10 cellular contexts compared by ENCODE assay signal in the genomic region with DNA sequence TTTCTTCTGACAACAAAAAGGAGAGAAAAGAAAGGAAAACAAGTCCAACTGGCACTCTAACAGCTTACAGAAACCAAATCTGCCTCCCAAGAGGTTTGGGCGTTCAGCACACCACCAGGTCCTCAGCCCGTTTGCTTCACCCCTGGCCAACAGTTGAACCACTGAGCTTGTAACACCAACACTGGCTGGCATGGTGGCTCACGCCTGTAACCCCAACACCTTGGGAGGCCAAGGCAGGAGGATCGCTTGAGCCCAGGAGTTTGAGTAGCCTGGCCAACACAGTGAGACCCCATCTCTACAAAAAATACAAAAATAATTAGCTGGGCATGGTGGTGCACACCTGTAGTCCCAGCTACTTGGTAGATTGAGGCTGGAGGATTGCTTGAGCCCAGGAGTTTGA. TPM values are rescaled to one million over a fixed set of nuclear protein-coding genes. Genes with fewer than 3 reads are reported as not detected.
A peak's percentile ranks its signal among the peaks of the same experiment; 100 is the strongest.
DNase-seq lines count a peak whose midpoint lies in the region; ATAC-seq and TF ChIP-seq lines count a peak whose summit lies in the region.
"Had no signal": no experiment of that assay in that cellular context is flagged by ENCODE, and none has a peak within 500 bp of the region (broad histone marks: within the 10 kb centered on the region; RNA-seq: fewer than 3 reads in every experiment).

No MANE protein-coding gene starts in this region.

- H3K27me3 Mint-ChIP-seq in effector memory CD8-positive, alpha-beta T cell, result no peaks in the 10 kb centered on the region

- H2AFZ ChIP-seq in OCI-LY7 (ENCODE audit: low read length), result no peak overlapping the region

- no peak for TF ChIP-seq CTCF in OCI-LY7 (conservative IDR thresholded peaks at IDR 0.05; ENCODE audit: low read length)

- ATAC-seq in effector memory CD8-positive, alpha-beta T cell (replicated peaks), result no peak
- ATAC-seq in GM19452 (IDR thresholded peaks at IDR 0.05; ENCODE audit: unreplicated experiment), result no peak
- ATAC-seq: HCT116 had no signal

- CTCF ChIA-PET in OCI-LY7 (lab: Charles Lee; ENCODE audit: unreplicated experiment), result interaction anchor here (0.7 to 1.9 kb wide), 8 partner anchors 13 to 155 kb away, joined by 3 to 9 read pairs (median 4); no protein-coding TSS in a partner anchor

- H3K9me2 ChIP-seq in OCI-LY7 (ENCODE audit: insufficient read depth, low read length), result no peaks in the 10 kb centered on the region

- BruUV-seq in OCI-LY7 (replicated peaks; lab: Mats Ljungman, UMichigan), result no TSS peak

- no peaks in the 10 kb centered on the region for H3K9me3 Mint-ChIP-seq in effector memory CD8-positive, alpha-beta T cell

- peaks cover 78 to 95% of the 10 kb centered on the region in 2 donors for H3K4me1 Mint-ChIP-seq in effector memory CD8-positive, alpha-beta T cell (ENCODE audit: low read depth in 2 of 2)

- peaks cover 68% of the 10 kb centered on the region for H3K36me3 Mint-ChIP-seq in effector memory CD8-positive, alpha-beta T cell (ENCODE audit: insufficient read depth)

- H3K27ac ChIP-seq in OCI-LY7 (ENCODE audit: low read depth, low read length, poor library complexity, severe bottlenecking) (peak overlapping the region; percentile 89), skin epidermis (peak overlapping the region in 12 of 21 experiments; percentile 1 to 79 (median 50))
- H3K27ac ChIP-seq: ascending aorta had no signal

- POLR2A ChIA-PET in OCI-LY7 (lab: Charles Lee), result interaction anchor here (0.8 to 8.3 kb wide), 16 partner anchors 8 to 117 kb away, joined by 3 to 106 read pairs (median 5); no protein-coding TSS in a partner anchor

- H3K9me3 ChIP-seq in OCI-LY7 (ENCODE audit: low read length), result peaks cover 5% of the 10 kb centered on the region; the same call in 1 of the 2 replicates
- H3K9me3 ChIP-seq: ascending aorta had no signal

- peak overlapping the region; percentile 98 for H3K4me2 ChIP-seq in OCI-LY7 (ENCODE audit: low read length)

- peaks cover 94% of the 10 kb centered on the region for H3K4me1 ChIP-seq in OCI-LY7 (ENCODE audit: insufficient read depth, low read length, poor library complexity, severe bottlenecking)

- peaks cover 62% of the 10 kb centered on the region for H3K36me3 ChIP-seq in OCI-LY7 (ENCODE audit: insufficient read depth, low read length)
- H3K36me3 ChIP-seq: ascending aorta had no signal

- peak overlapping the region; percentile 98 to 99 for H3K4me3 Mint-ChIP-seq in effector memory CD8-positive, alpha-beta T cell

- peaks cover 35% of the 10 kb centered on the region for H4K20me1 ChIP-seq in OCI-LY7 (ENCODE audit: insufficient read depth, low read length)

- H3K27ac Mint-ChIP-seq in effector memory CD8-positive, alpha-beta T cell, result peak overlapping the region; percentile 93 to 94

- H3K4me3 ChIP-seq in OCI-LY7 (ENCODE audit: low read depth, low read length, poor library complexity, severe bottlenecking), result peak overlapping the region; percentile 63
- no peak overlapping the region for H3K4me3 ChIP-seq in skin epidermis
- H3K4me3 ChIP-seq: ascending aorta had no signal

- DNase-seq in NCI-H2171 treated with DMSO at 0.1 percent for 48 hours (lab: John Stamatoyannopoulos, UW) (peak; percentile 33), NCI-H2171 (lab: John Stamatoyannopoulos, UW) (no peak), OCI-LY7 (ENCODE audit: low spot score) (no peak), amniotic stem cell (lab: John Stamatoyannopoulos, UW) (no peak), HK-2 (ENCODE audit: unreplicated experiment) (no peak)
- DNase-seq in effector memory CD8-positive, alpha-beta T cell, result no peak

- peaks cover 100% of the 10 kb centered on the region for H3K79me2 ChIP-seq in OCI-LY7 (ENCODE audit: insufficient read depth, low read depth, low read length)

- intact Hi-C loops in OCI-LY7 (cut with micrococcal nuclease; ENCODE audit: unreplicated experiment), result no loop called here

RNA-seq across cellular contexts. Expression of a gene that starts 19.4 kb away (rescaled TPM):
- total RNA-seq in OCI-LY7 (2014; rRNA removed; shearing (Covaris generic)), result 89.3 and 137 TPM in 2 replicates
- total RNA-seq in OCI-LY7 (2022), result 253 and 262 TPM in 2 replicates
